Comparison of ENCODE assay signal across 8 cellular contexts in the genomic region with DNA sequence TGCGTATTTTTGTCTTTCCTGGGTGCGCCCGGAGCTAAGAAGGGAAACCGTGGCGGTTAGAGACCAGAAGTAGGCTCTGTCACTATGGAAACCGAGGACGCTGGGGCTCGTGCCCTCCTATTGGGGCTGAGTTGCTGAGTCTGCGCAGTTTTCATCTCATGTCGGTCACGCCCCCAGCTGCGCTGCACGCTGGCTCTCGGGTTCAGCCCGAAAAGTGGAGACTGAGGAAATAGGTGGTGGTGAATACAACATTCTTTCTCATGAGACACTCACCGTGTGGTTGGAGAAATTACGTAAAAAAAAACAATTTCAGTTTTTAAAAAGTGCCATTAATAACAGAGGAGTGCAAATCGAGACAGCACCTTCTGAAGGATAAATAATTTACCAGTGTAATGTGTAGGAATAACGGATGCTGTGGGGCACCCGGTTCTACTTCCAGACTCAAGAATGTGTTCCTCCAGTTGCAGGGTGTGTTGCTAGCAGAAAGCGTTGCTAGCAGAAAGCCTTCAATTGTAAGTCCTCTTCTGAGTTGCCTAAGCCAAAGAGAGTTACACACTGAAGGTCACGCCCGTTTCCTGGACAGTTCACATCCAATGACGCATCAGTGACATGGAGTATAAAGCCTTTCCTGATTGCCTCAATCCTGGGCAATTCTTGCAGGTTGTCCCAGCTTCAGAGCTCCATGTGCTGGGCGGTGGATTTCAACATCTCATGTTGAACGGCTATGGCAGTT. TPM values are rescaled to one million over a fixed set of nuclear protein-coding genes. Genes with fewer than 3 reads are reported as not detected.
A peak's percentile ranks its signal among the peaks of the same experiment; 100 is the strongest.
DNase-seq lines count a peak whose midpoint lies in the region; ATAC-seq, FAIRE-seq and TF ChIP-seq lines count a peak whose summit lies in the region.

No MANE protein-coding gene starts in this region.

- H3K27me3 Mint-ChIP-seq in activated naive CD8-positive, alpha-beta T cell: peaks cover 8% of the 10 kb centered on the region

- H3K4me3 ChIP-seq in SK-N-SH (ENCODE audit: low read depth in 2 of 2, low read length in 1 of 2) (peak overlapping the region; percentile 59 to 60), pancreas (peak overlapping the region; percentile 19 to 53 (median 29)), thyroid gland (replicated peaks in 1 of 3) (peak overlapping the region; percentile 5 to 40 (median 40))

- H3K4me1 ChIP-seq in SK-N-SH (ENCODE audit: control insufficient read depth in 1 of 2, insufficient read depth in 2 of 2, low read depth in 1 of 2, low read length in 1 of 2) (peaks cover 0 to 8% of the 10 kb centered on the region in 2 experiments; a peak in 1 of 4 replicates), pancreas (peaks cover 0 to 11% (median 0%) of the 10 kb centered on the region in 3 donors), thyroid gland (peaks cover 0 to 8% of the 10 kb centered on the region in 2 donors)

- H3K4me2 ChIP-seq in SK-N-SH: peak overlapping the region; percentile 70

- POLR2A ChIA-PET in SK-N-SH (lab: Yijun Ruan, JAX): interaction anchor here (0.6 to 0.7 kb wide), 2 partner anchors 9 to 26 kb away, joined by 3 to 5 read pairs; no protein-coding TSS in a partner anchor

- no peaks in the 10 kb centered on the region for H4K20me1 ChIP-seq in SK-N-SH (ENCODE audit: insufficient read depth)

- no peak overlapping the region for H3K9ac ChIP-seq in SK-N-SH

- peaks cover 4% of the 10 kb centered on the region for H3K36me3 Mint-ChIP-seq in activated naive CD8-positive, alpha-beta T cell

- no peak for TF ChIP-seq RAD21 in SK-N-SH (IDR thresholded peaks at IDR 0.05; ENCODE audit: low read length)

- H3K27me3 ChIP-seq in SK-N-SH (ENCODE audit: insufficient read depth) (peaks cover 6% of the 10 kb centered on the region; the same call in 1 of the 2 replicates), pancreas (no peaks in the 10 kb centered on the region), thyroid gland (no peaks in the 10 kb centered on the region)

- H3K9me3 Mint-ChIP-seq in activated naive CD8-positive, alpha-beta T cell (ENCODE audit: low read depth): no peaks in the 10 kb centered on the region

- no peaks in the 10 kb centered on the region for H3K9me2 ChIP-seq in SK-N-SH

- WGBS in SK-N-SH (ENCODE audit: low lambda C conversion rate): 2% methylated on average over 23 of the region's 26 CpGs
- whole genome bisulfite sequencing in pancreas, 2 donors: 2 to 3% methylated on average over 26 of the region's 26 CpGs
- whole genome bisulfite sequencing in thyroid gland, 2 donors: 8 to 10% methylated on average over 24 to 26 of the region's 26 CpGs

- H3K4me3 Mint-ChIP-seq in activated naive CD8-positive, alpha-beta T cell: peak overlapping the region; percentile 90

- TF ChIP-seq POLR2A in thyroid gland (IDR thresholded peaks at IDR 0.05): no peak

- TF ChIP-seq CTCF in SK-N-SH (IDR thresholded peaks at IDR 0.05): no peak
- no peak for TF ChIP-seq CTCF in pancreas (IDR thresholded peaks at IDR 0.05)
- TF ChIP-seq CTCF in thyroid gland (IDR thresholded peaks at IDR 0.05): no peak

- H3K36me3 ChIP-seq in SK-N-SH (replicated peaks in 1 of 2; ENCODE audit: control insufficient read depth in 1 of 2, insufficient read depth in 2 of 2, low read length in 1 of 2) (no peaks in the 10 kb centered on the region), pancreas (no peaks in the 10 kb centered on the region), thyroid gland (no peaks in the 10 kb centered on the region)

- intact Hi-C loops in Right ventricle myocardium superior (cut with DNase I) (no loop called here), pancreas (cut with DNase I) (no loop called here), thyroid gland (cut with DNase I) (no loop called here)

- H3K27ac Mint-ChIP-seq in activated naive CD8-positive, alpha-beta T cell: peak overlapping the region; percentile 46

- peaks cover 12% of the 10 kb centered on the region for H3K4me1 Mint-ChIP-seq in activated naive CD8-positive, alpha-beta T cell (ENCODE audit: low read depth)

- no peaks in the 10 kb centered on the region for H3F3A ChIP-seq in SK-N-SH (replicated peaks; ENCODE audit: insufficient read depth)

- H2AFZ ChIP-seq in SK-N-SH (ENCODE audit: low read depth): peak overlapping the region; percentile 80

- CTCF ChIA-PET in SK-N-SH (lab: Yijun Ruan, JAX): interaction anchor here (0.7 to 2.5 kb wide), 3 partner anchors 49 to 122 kb away, joined by 3 to 11 read pairs (median 7); no protein-coding TSS in a partner anchor

- FAIRE-seq in pancreas (lab: Jason Lieb, UNC): no peak

- peak; percentile 92 for ATAC-seq in HG02642 (IDR thresholded peaks at IDR 0.05; ENCODE audit: poor library complexity, unreplicated experiment)
- peak; percentile 100 for ATAC-seq in Right ventricle myocardium superior (ENCODE audit: poor library complexity)
- ATAC-seq in pancreas: peak; percentile 97 to 99 (median 98)

- no peaks in the 10 kb centered on the region for H3K79me2 ChIP-seq in SK-N-SH (ENCODE audit: insufficient read depth)

- no peak for TF ChIP-seq EP300 in SK-N-SH (IDR thresholded peaks at IDR 0.05; ENCODE audit: borderline replicate concordance in 1 of 2, low read depth in 1 of 2, low read length in 1 of 2)

- peak; percentile 75 for DNase-seq in GM04504 (ENCODE audit: low read depth)
- DNase-seq in NCI-H1092 treated with DMSO at 0.1 percent for 48 hours (lab: John Stamatoyannopoulos, UW): peak; percentile 91
- peak; percentile 94 for DNase-seq in SK-N-SH
- DNase-seq in Right ventricle myocardium superior: peak; percentile 95
- peak; percentile 84 to 95 (median 90) for DNase-seq in pancreas
- DNase-seq in thyroid gland: peak; percentile 93

- 0 out of 2 replicates have a peak, but pooled peaks cover 4% of the 10 kb centered on the region for H3K9me3 ChIP-seq in SK-N-SH
- no peaks in the 10 kb centered on the region for H3K9me3 ChIP-seq in pancreas
- H3K9me3 ChIP-seq in thyroid gland: no peaks in the 10 kb centered on the region

- H3K27ac ChIP-seq in SK-N-SH (ENCODE audit: low read depth in 2 of 2, low read length in 1 of 2) (no peak overlapping the region; a peak in 1 of 4 replicates), pancreas (no peak overlapping the region), thyroid gland (no peak overlapping the region)

TF ChIP-seq in SK-N-SH, 30 proteins besides CTCF, POLR2A, EP300 and RAD21 (continues in another document):
- 0 out of 2 replicates have a peak, but pooled peaks have one; percentile 45 for TF ChIP-seq SIN3A (IDR thresholded peaks at IDR 0.05; ENCODE audit: borderline replicate concordance, low read depth, low read length)
- peak; percentile 95 for TF ChIP-seq RFX5 (IDR thresholded peaks at IDR 0.05; ENCODE audit: low read length)
- TF ChIP-seq USF2 (IDR thresholded peaks at IDR 0.05; ENCODE audit: borderline replicate concordance, low read depth, low read length): no peak
- TF ChIP-seq POLR2AphosphoS5 (IDR thresholded peaks at IDR 0.05; ENCODE audit: low read depth, low read length): peak; percentile 58; the same call in 1 of the 2 replicates
- TF ChIP-seq MXI1 (IDR thresholded peaks at IDR 0.05; ENCODE audit: low read depth, low read length): peak; percentile 99
- peak; percentile 80 for TF ChIP-seq NRF1 (IDR thresholded peaks at IDR 0.05; ENCODE audit: low read depth, low read length)

RNA-seq across cellular contexts. Expression of gene CXXC1, which starts 20.4 kb away (rescaled TPM):
- 119 and 128 TPM in 2 replicates for polyA plus RNA-seq in SK-N-SH (2012; rRNA removed)
- 30.4 and 49.9 TPM in 2 replicates for polyA plus RNA-seq in SK-N-SH (2012; cell fraction: cytosol; rRNA removed)
- 537 and 601 TPM in 2 replicates for polyA plus RNA-seq in SK-N-SH (2012; cell fraction: nucleus; rRNA removed)
- total RNA-seq in Right ventricle myocardium superior: 39.4 TPM
- 10 to 100 TPM; 39.6 to 71.1 (median 52.9) TPM for total RNA-seq in pancreas
- 100 to 1,000 TPM; 236 to 245 TPM for polyA plus RNA-seq in pancreas
- total RNA-seq in thyroid gland: 100 to 1,000 TPM in 1 of 4 donors, 10 to 100 TPM in 3; 39.7 to 125 (median 62.7) TPM

RNA-seq across cellular contexts. Expression of gene MBD1, which starts 26.6 kb away (rescaled TPM):
- polyA plus RNA-seq in SK-N-SH (2012; rRNA removed): 70.6 and 72.3 TPM in 2 replicates
- 28.8 and 38.1 TPM in 2 replicates for polyA plus RNA-seq in SK-N-SH (2012; cell fraction: cytosol; rRNA removed)
- polyA plus RNA-seq in SK-N-SH (2012; cell fraction: nucleus; rRNA removed): 297 and 314 TPM in 2 replicates
- total RNA-seq in Right ventricle myocardium superior: 41.2 TPM
- 10 to 100 TPM; 27.2 to 46.9 (median 33.4) TPM for total RNA-seq in pancreas
- polyA plus RNA-seq in pancreas: 10 to 100 TPM; 36.5 to 38.1 TPM
- 10 to 100 TPM; 62.6 to 98.8 (median 90.6) TPM for total RNA-seq in thyroid gland

RNA-seq across cellular contexts. Expression of gene CFAP53, which starts 41.6 kb away (rescaled TPM):
- 1.6 TPM in 2 replicates for polyA plus RNA-seq in SK-N-SH (2012; rRNA removed)
- 1.6 and 2.1 TPM in 2 replicates for polyA plus RNA-seq in SK-N-SH (2012; cell fraction: cytosol; rRNA removed)
- polyA plus RNA-seq in SK-N-SH (2012; cell fraction: nucleus; rRNA removed): 0.94 and 1.2 TPM in 2 replicates
- total RNA-seq in Right ventricle myocardium superior: 0.11 TPM
- total RNA-seq in pancreas: 1 to 10 TPM in 1 of 6 donors, under 1 TPM in 5; 0.25 to 1.5 (median 0.28) TPM
- polyA plus RNA-seq in pancreas: 1 to 10 TPM; 1.2 to 1.3 TPM
- total RNA-seq in thyroid gland: 1 to 10 TPM in 3 of 4 donors, not detected in 1; 1.2 to 2.7 (median 1.5) TPM
